1 cellular context compared by ENCODE assay signal in genomic region chr16:57185945-57186629, GRCh38.
A peak's percentile ranks its signal among the peaks of the same experiment; 100 is the strongest.
TF ChIP-seq lines count a peak whose summit lies in the region.

TSS of gene PSME3IP1 (minus strand) at chr16:57186039. CDS start at chr16:57173854, 12,185 bp downstream.
TSS of gene RSPRY1 (plus strand) at chr16:57186329. CDS start at chr16:57204659, 18,330 bp downstream.

TF ChIP-seq in GM12878, 131 proteins besides CTCF, POLR2A, EP300 and RAD21 (continued from another document):
- no peak; the same call in 1 of the 2 replicates for TF ChIP-seq MLLT1 (IDR thresholded peaks at IDR 0.05)
- TF ChIP-seq, protein P1, sequence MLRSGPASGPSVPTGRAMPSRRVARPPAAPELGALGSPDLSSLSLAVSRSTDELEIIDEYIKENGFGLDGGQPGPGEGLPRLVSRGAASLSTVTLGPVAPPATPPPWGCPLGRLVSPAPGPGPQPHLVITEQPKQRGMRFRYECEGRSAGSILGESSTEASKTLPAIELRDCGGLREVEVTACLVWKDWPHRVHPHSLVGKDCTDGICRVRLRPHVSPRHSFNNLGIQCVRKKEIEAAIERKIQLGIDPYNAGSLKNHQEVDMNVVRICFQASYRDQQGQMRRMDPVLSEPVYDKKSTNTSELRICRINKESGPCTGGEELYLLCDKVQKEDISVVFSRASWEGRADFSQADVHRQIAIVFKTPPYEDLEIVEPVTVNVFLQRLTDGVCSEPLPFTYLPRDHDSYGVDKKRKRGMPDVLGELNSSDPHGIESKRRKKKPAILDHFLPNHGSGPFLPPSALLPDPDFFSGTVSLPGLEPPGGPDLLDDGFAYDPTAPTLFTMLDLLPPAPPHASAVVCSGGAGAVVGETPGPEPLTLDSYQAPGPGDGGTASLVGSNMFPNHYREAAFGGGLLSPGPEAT (IDR thresholded peaks at IDR 0.05; ENCODE audit: low read depth) = peak; percentile 77
